13 cellular contexts compared by ENCODE assay signal in genomic region chr5:107980923-107981748, GRCh38.
"Had no signal": no experiment of that assay in that cellular context is flagged by ENCODE, and none has a peak within 500 bp of the region (broad histone marks: within the 10 kb centered on the region; RNA-seq: fewer than 3 reads in every experiment).

No MANE protein-coding gene starts in this region.

- H3K4me3 Mint-ChIP-seq: activated naive CD4-positive, alpha-beta T cell treated with anti-CD3 and anti-CD28 coated beads for 36 hours; central memory CD8-positive, alpha-beta T cell; naive B cell had no signal

- H3K27ac Mint-ChIP-seq: activated naive CD4-positive, alpha-beta T cell treated with anti-CD3 and anti-CD28 coated beads for 36 hours had no signal

- H3K4me1 Mint-ChIP-seq: naive B cell had no signal

- H3K36me3 Mint-ChIP-seq: naive B cell had no signal

- H3K9me3 Mint-ChIP-seq: activated naive CD4-positive, alpha-beta T cell treated with anti-CD3 and anti-CD28 coated beads for 36 hours; central memory CD8-positive, alpha-beta T cell; naive B cell had no signal

- DNase-seq: activated CD4-positive, alpha-beta T cell treated with anti-CD3 and anti-CD28 coated beads for 4 hours; activated naive CD4-positive, alpha-beta T cell treated with anti-CD3 and anti-CD28 coated beads for 36 hours; adrenal gland; body of pancreas; cortex of kidney; effector memory CD4-positive, alpha-beta T cell; hippocampal formation; kidney glomerular epithelial cell; lower lobe of right lung; naive B cell; stimulated activated CD4-positive, alpha-beta T cell treated with anti-CD3 and anti-CD28 coated beads, Interleukin-1b, Interleukin-23, amount 100 ng/mL, for 48 hours; stimulated activated naive CD4-positive, alpha-beta T cell had no signal

- ATAC-seq: body of pancreas, lower lobe of right lung had no signal

- H3K27me3 Mint-ChIP-seq: central memory CD8-positive, alpha-beta T cell; naive B cell had no signal
